Comparison of ENCODE assay signal across 6 cellular contexts in genomic region chrX:49155900-49156837, GRCh38. TPM values are rescaled to one million over a fixed set of nuclear protein-coding genes. Genes with fewer than 3 reads are reported as not detected.
DNase-seq lines count a peak whose midpoint lies in the region; ATAC-seq and TF ChIP-seq lines count a peak whose summit lies in the region.

No MANE protein-coding gene starts in this region.

- H3K36me3 Mint-ChIP-seq in activated T-helper 2 cell treated with anti-CD3 and anti-CD28 coated beads, Interferon-gamma antibody, Interleukin-2, Interleukin-4, amounts not matched to agents 10 μg/mL and 5 μg/mL and 100 μg/mL, durations not matched to agents 14 hours and 24 hours and 36 hours (ENCODE audit: low read depth), result no peaks in the 10 kb centered on the region

- no peaks in the 10 kb centered on the region for H3K27me3 ChIP-seq in hepatocyte

- H3K9me2 ChIP-seq in hepatocyte (replicated peaks; ENCODE audit: insufficient read depth), result no peaks in the 10 kb centered on the region

- intact Hi-C loops in activated T-helper 2 cell treated with anti-CD3 and anti-CD28 coated beads, Interferon-gamma antibody, Interleukin-2, Interleukin-4, amounts not matched to agents 10 μg/mL and 5 μg/mL and 100 μg/mL, durations not matched to agents 14 hours and 24 hours and 36 hours (cut with micrococcal nuclease), result loop anchor here (1.0 to 5.0 kb wide), 3 partner anchors 33 to 113 kb away; partner anchors contain the start of genes GPKOW and TFE3

- no peaks in the 10 kb centered on the region for H3K9me3 Mint-ChIP-seq in activated T-helper 2 cell treated with anti-CD3 and anti-CD28 coated beads, Interferon-gamma antibody, Interleukin-2, Interleukin-4, amounts not matched to agents 10 μg/mL and 5 μg/mL and 100 μg/mL, durations not matched to agents 14 hours and 24 hours and 36 hours

- TF ChIP-seq CTCF in hepatocyte (IDR thresholded peaks at IDR 0.05; ENCODE audit: poor library complexity), result peak; percentile 66

- H3K79me2 ChIP-seq in hepatocyte, result no peaks in the 10 kb centered on the region

- H2AFZ ChIP-seq in hepatocyte, result peak overlapping the region; percentile 83

- peak overlapping the region; percentile 99 for H3K27ac ChIP-seq in hepatocyte

- peak; percentile 85 for DNase-seq in Daoy (ENCODE audit: low read depth)
- DNase-seq in NCI-H526 (lab: John Stamatoyannopoulos, UW), result peak; percentile 64 to 84
- DNase-seq in activated T-helper 2 cell treated with anti-CD3 and anti-CD28 coated beads, Interferon-gamma antibody, Interleukin-2, Interleukin-4, amounts not matched to agents 10 μg/mL and 5 μg/mL and 100 μg/mL, durations not matched to agents 14 hours and 24 hours and 36 hours (ENCODE audit: low spot score), result peak; percentile 82
- DNase-seq in hepatocyte (ENCODE audit: low spot score), result peak; percentile 91
- peak; percentile 69 to 76 for DNase-seq in stimulated activated CD4-positive, alpha-beta T cell treated with anti-CD3 and anti-CD28 coated beads, Interleukin-4, amount 100 ng/mL, for 48 hours (ENCODE audit: low read depth in 2 of 2)

- H3K4me2 ChIP-seq in hepatocyte, result peak overlapping the region; percentile 82

- 50% methylated on average over 43 of the region's 65 CpGs for WGBS in hepatocyte (ENCODE audit: low lambda C conversion rate, missing lambda C conversion rate)

- peak overlapping the region; percentile 92 for H3K27ac Mint-ChIP-seq in activated T-helper 2 cell treated with anti-CD3 and anti-CD28 coated beads, Interferon-gamma antibody, Interleukin-2, Interleukin-4, amounts not matched to agents 10 μg/mL and 5 μg/mL and 100 μg/mL, durations not matched to agents 14 hours and 24 hours and 36 hours

- H3K4me3 ChIP-seq in hepatocyte, result no peak overlapping the region

- peaks cover 11% of the 10 kb centered on the region for H3K4me1 Mint-ChIP-seq in activated T-helper 2 cell treated with anti-CD3 and anti-CD28 coated beads, Interferon-gamma antibody, Interleukin-2, Interleukin-4, amounts not matched to agents 10 μg/mL and 5 μg/mL and 100 μg/mL, durations not matched to agents 14 hours and 24 hours and 36 hours (ENCODE audit: low read depth)

- H3K36me3 ChIP-seq in hepatocyte (replicated peaks; ENCODE audit: insufficient read depth, low read depth), result no peaks in the 10 kb centered on the region

- no peaks in the 10 kb centered on the region for H3K9me3 ChIP-seq in hepatocyte (ENCODE audit: low read depth)

- H4K20me1 ChIP-seq in hepatocyte (ENCODE audit: insufficient read depth, poor library complexity, severe bottlenecking), result no peaks in the 10 kb centered on the region

- H3K4me1 ChIP-seq in hepatocyte (ENCODE audit: insufficient read depth), result no peaks in the 10 kb centered on the region

- H3K27me3 Mint-ChIP-seq in activated T-helper 2 cell treated with anti-CD3 and anti-CD28 coated beads, Interferon-gamma antibody, Interleukin-2, Interleukin-4, amounts not matched to agents 10 μg/mL and 5 μg/mL and 100 μg/mL, durations not matched to agents 14 hours and 24 hours and 36 hours (ENCODE audit: low read depth), result no peaks in the 10 kb centered on the region

- ATAC-seq in HG02938 (IDR thresholded peaks at IDR 0.05; ENCODE audit: unreplicated experiment), result peak; percentile 75

- H3K4me3 Mint-ChIP-seq in activated T-helper 2 cell treated with anti-CD3 and anti-CD28 coated beads, Interferon-gamma antibody, Interleukin-2, Interleukin-4, amounts not matched to agents 10 μg/mL and 5 μg/mL and 100 μg/mL, durations not matched to agents 14 hours and 24 hours and 36 hours (ENCODE audit: low read depth), result peak overlapping the region; percentile 83

RNA-seq across cellular contexts. Expression of gene MAGIX, which starts 6.4 kb away (rescaled TPM):
- 0.12 and 2.5 TPM in 2 replicates for total RNA-seq in Daoy (2014; rRNA removed; shearing (Covaris generic))
- 1.6 and 2.1 TPM in 2 replicates for total RNA-seq in activated T-helper 2 cell treated with anti-CD3 and anti-CD28 coated beads, Interferon-gamma antibody, Interleukin-2, Interleukin-4, amounts not matched to agents 10 μg/mL and 5 μg/mL and 100 μg/mL, durations not matched to agents 14 hours and 24 hours and 36 hours
- total RNA-seq in hepatocyte, result 5.0 and 6.5 TPM in 2 replicates
- polyA plus RNA-seq in hepatocyte, result 7.1 and 13.4 TPM in 2 replicates

RNA-seq across cellular contexts. Expression of gene PLP2, which starts 15.5 kb away (rescaled TPM):
- total RNA-seq in Daoy (2014; rRNA removed; shearing (Covaris generic)), result 28.6 and 34.3 TPM in 2 replicates
- 112 and 116 TPM in 2 replicates for total RNA-seq in activated T-helper 2 cell treated with anti-CD3 and anti-CD28 coated beads, Interferon-gamma antibody, Interleukin-2, Interleukin-4, amounts not matched to agents 10 μg/mL and 5 μg/mL and 100 μg/mL, durations not matched to agents 14 hours and 24 hours and 36 hours
- total RNA-seq in hepatocyte, result 27.5 and 34.9 TPM in 2 replicates
- polyA plus RNA-seq in hepatocyte, result 110 and 118 TPM in 2 replicates

RNA-seq across cellular contexts. Expression of gene PRICKLE3, which starts 30.0 kb away (rescaled TPM):
- total RNA-seq in Daoy (2014; rRNA removed; shearing (Covaris generic)), result 5.6 and 12.4 TPM in 2 replicates
- 24.5 and 26.9 TPM in 2 replicates for total RNA-seq in activated T-helper 2 cell treated with anti-CD3 and anti-CD28 coated beads, Interferon-gamma antibody, Interleukin-2, Interleukin-4, amounts not matched to agents 10 μg/mL and 5 μg/mL and 100 μg/mL, durations not matched to agents 14 hours and 24 hours and 36 hours
- total RNA-seq in hepatocyte, result 2.8 and 6.1 TPM in 2 replicates
- polyA plus RNA-seq in hepatocyte, result 9.3 and 15.7 TPM in 2 replicates

RNA-seq across cellular contexts. Expression of gene GPKOW, which starts 32.6 kb away (rescaled TPM):
- 24.5 and 28.2 TPM in 2 replicates for total RNA-seq in Daoy (2014; rRNA removed; shearing (Covaris generic))
- total RNA-seq in activated T-helper 2 cell treated with anti-CD3 and anti-CD28 coated beads, Interferon-gamma antibody, Interleukin-2, Interleukin-4, amounts not matched to agents 10 μg/mL and 5 μg/mL and 100 μg/mL, durations not matched to agents 14 hours and 24 hours and 36 hours, result 25.8 and 26.3 TPM in 2 replicates
- 23.1 and 26.4 TPM in 2 replicates for total RNA-seq in hepatocyte
- polyA plus RNA-seq in hepatocyte, result 22.5 and 22.7 TPM in 2 replicates

RNA-seq across cellular contexts. Expression of gene SYP, which starts 43.8 kb away (rescaled TPM):
- total RNA-seq in Daoy (2014; rRNA removed; shearing (Covaris generic)), result 7.5 and 7.6 TPM in 2 replicates
- 3.8 and 4.3 TPM in 2 replicates for total RNA-seq in activated T-helper 2 cell treated with anti-CD3 and anti-CD28 coated beads, Interferon-gamma antibody, Interleukin-2, Interleukin-4, amounts not matched to agents 10 μg/mL and 5 μg/mL and 100 μg/mL, durations not matched to agents 14 hours and 24 hours and 36 hours
- 1.4 and 2.5 TPM in 2 replicates for total RNA-seq in hepatocyte
- 2.1 and 2.9 TPM in 2 replicates for polyA plus RNA-seq in hepatocyte
